In the genomic region with DNA sequence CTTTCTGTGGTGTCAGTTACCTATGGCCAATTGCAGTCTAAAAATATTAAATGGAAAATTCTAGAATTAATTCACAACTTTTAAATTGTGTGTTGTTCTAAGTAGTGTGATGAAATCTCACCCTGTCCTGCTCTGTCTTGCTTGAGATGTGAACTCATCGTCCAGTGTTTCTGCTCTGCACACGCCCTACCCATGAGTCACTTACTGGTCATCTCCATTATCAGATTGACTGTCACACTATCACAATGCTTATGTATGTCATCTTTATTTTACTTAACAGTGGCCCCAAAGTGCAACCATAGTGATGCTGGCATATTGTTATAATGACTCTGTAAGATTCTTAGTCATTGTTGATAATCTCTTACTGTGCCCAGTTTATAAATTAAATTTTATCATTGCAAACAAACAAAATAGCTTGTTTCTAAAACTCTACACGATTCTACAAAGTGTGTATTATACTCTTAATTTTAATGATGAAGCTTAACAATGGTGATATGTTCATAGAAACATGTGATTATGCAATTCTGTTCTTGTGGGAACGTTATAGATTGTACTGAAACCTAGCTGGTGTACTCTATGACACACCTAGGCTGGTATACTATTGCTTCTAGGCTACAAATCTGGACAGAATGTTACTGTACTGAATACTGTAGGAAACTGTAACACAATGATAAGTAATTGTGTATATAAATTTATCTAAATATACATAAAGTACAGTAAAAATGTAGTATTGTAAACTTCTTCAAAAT, we compare ENCODE assay signal across 14 cellular contexts.
DNase-seq lines count a peak whose midpoint lies in the region; ATAC-seq and TF ChIP-seq lines count a peak whose summit lies in the region.
"Had no signal": no experiment of that assay in that cellular context is flagged by ENCODE, and none has a peak within 500 bp of the region (broad histone marks: within the 10 kb centered on the region; RNA-seq: fewer than 3 reads in every experiment).

No MANE protein-coding gene starts in this region.

- BruUV-seq in Calu3 (replicated peaks; lab: Mats Ljungman, UMichigan): no TSS peak

- TF ChIP-seq CTCF in Calu3 (IDR thresholded peaks at IDR 0.05; ENCODE audit: unreplicated experiment): no peak
- no peak for TF ChIP-seq CTCF in NB4 (IDR thresholded peaks at IDR 0.05; ENCODE audit: low read depth, low read length)
- TF ChIP-seq CTCF in cardiac fibroblast (IDR thresholded peaks at IDR 0.05; ENCODE audit: low read depth, low read length): no peak
- TF ChIP-seq CTCF in natural killer cell (IDR thresholded peaks at IDR 0.05): no peak

- no peaks in the 10 kb centered on the region for H3K27me3 Mint-ChIP-seq in Calu3 (ENCODE audit: unreplicated experiment)
- no peaks in the 10 kb centered on the region for H3K27me3 Mint-ChIP-seq in natural killer cell (ENCODE audit: low read depth in 2 of 2)
- H3K27me3 Mint-ChIP-seq: CD8-positive, alpha-beta memory T cell had no signal

- intact Hi-C loops in Calu3 (cut with micrococcal nuclease; ENCODE audit: unreplicated experiment) (no loop called here), natural killer cell (cut with micrococcal nuclease) (no loop called here)

- TF ChIP-seq POLR2A in NB4 (IDR thresholded peaks at IDR 0.05; ENCODE audit: extremely low read depth, insufficient read length): no peak

- H3K4me1 Mint-ChIP-seq in Calu3 (ENCODE audit: low read depth, unreplicated experiment) (no peaks in the 10 kb centered on the region), natural killer cell (no peaks in the 10 kb centered on the region)
- H3K4me1 Mint-ChIP-seq: CD8-positive, alpha-beta memory T cell had no signal

- H3K27ac Mint-ChIP-seq in Calu3 (ENCODE audit: unreplicated experiment): peak overlapping the region; percentile 86
- no peak overlapping the region for H3K27ac Mint-ChIP-seq in natural killer cell
- H3K27ac Mint-ChIP-seq: CD8-positive, alpha-beta memory T cell had no signal

- peaks cover 4% of the 10 kb centered on the region for H3K36me3 Mint-ChIP-seq in Calu3 (ENCODE audit: insufficient read depth, unreplicated experiment)
- H3K36me3 Mint-ChIP-seq in natural killer cell: no peaks in the 10 kb centered on the region
- H3K36me3 Mint-ChIP-seq: CD8-positive, alpha-beta memory T cell had no signal

- H3K4me3 ChIP-seq in NB4 (ENCODE audit: low read depth, low read length) (no peak overlapping the region), cardiac fibroblast (replicated peaks in 1 of 2; ENCODE audit: low read depth in 2 of 2, low read length in 2 of 2) (no peak overlapping the region)
- H3K4me3 ChIP-seq: GM12878 had no signal

- H3K9me3 Mint-ChIP-seq in Calu3 (ENCODE audit: low read depth, unreplicated experiment) (peaks cover 16% of the 10 kb centered on the region), natural killer cell (peaks cover 16 to 25% of the 10 kb centered on the region in 2 donors)

- no peak for ATAC-seq in natural killer cell
- ATAC-seq: GM12878, left colon had no signal

- no peak for DNase-seq in Calu3
- DNase-seq in NB4 (ENCODE audit: low read depth): peak; percentile 1
- DNase-seq in cardiac fibroblast (ENCODE audit: low read depth in 2 of 2): peak; percentile 89 to 99
- DNase-seq in lung microvascular endothelial cell (ENCODE audit: low read depth in 2 of 2): peak; percentile 1 to 74
- no peak for DNase-seq in NCI-H345 (lab: John Stamatoyannopoulos, UW)
- DNase-seq in NOMO-1 (lab: John Stamatoyannopoulos, UW; ENCODE audit: unreplicated experiment in 2 of 2): no peak
- no peak for DNase-seq in natural killer cell
- no peak for DNase-seq in GM19238 (ENCODE audit: insufficient read length, low spot score)
- DNase-seq: aorta; CD8-positive, alpha-beta memory T cell; left colon; nucleus accumbens; stimulated activated CD4-positive, alpha-beta T cell treated with anti-CD3 and anti-CD28 coated beads, Interleukin-2, amount 100 ng/mL, for 48 hours had no signal

- H3K4me3 Mint-ChIP-seq in Calu3 (ENCODE audit: low read depth, unreplicated experiment): no peak overlapping the region
- no peak overlapping the region for H3K4me3 Mint-ChIP-seq in natural killer cell
- H3K4me3 Mint-ChIP-seq: CD8-positive, alpha-beta memory T cell had no signal

- CTCF ChIA-PET in Calu3 (lab: Charles Lee): no interaction called here

Comparison
In these comparisons a context has a peak if more than half of its experiments do, and no peak if none do; other contexts are left out.
1. DNase-seq: peak in NB4 (single experiment), cardiac fibroblast (2 of 2) and lung microvascular endothelial cell (2 of 2); none in Calu3 (single experiment), NCI-H345 (single experiment), NOMO-1 (0 of 2), natural killer cell (single experiment) and GM19238 (single experiment).